23 cellular contexts compared by ENCODE assay signal in genomic region chr16:56977823-56978430, GRCh38. TPM values are rescaled to one million over a fixed set of nuclear protein-coding genes. Genes with fewer than 3 reads are reported as not detected.
"Had no signal": no experiment of that assay in that cellular context is flagged by ENCODE, and none has a peak within 500 bp of the region (broad histone marks: within the 10 kb centered on the region; RNA-seq: fewer than 3 reads in every experiment).

No MANE protein-coding gene starts in this region.

- H3K36me3 ChIP-seq: brain microvascular endothelial cell, left ventricle myocardium inferior, right atrium auricular region, upper lobe of left lung had no signal

- H3K4me3 ChIP-seq: esophagus squamous epithelium, left ventricle myocardium inferior, mucosa of descending colon, right atrium auricular region, skin epidermis, upper lobe of left lung had no signal

- H3K27ac ChIP-seq: brain microvascular endothelial cell, esophagus squamous epithelium, left ventricle myocardium inferior, right atrium auricular region, skin epidermis, upper lobe of left lung had no signal

- H3K4me1 ChIP-seq: esophagus squamous epithelium, left ventricle myocardium inferior, right atrium auricular region, upper lobe of left lung had no signal

- DNase-seq: activated CD4-positive, alpha-beta T cell treated with anti-CD3 and anti-CD28 coated beads, Interleukin-2, amount 10 ng/mL, durations not matched to agents 7 days and 5 days; activated CD4-positive, CD25-positive, alpha-beta regulatory T cell; activated CD8-positive, alpha-beta memory T cell treated with anti-CD3 and anti-CD28 coated beads for 24 hours; activated gamma-delta T cell treated with Interleukin-2 at 50 U/mL for 16 hours; brain microvascular endothelial cell; cortex of kidney; effector CD4-positive, alpha-beta T cell; esophagus squamous epithelium; hippocampal formation; kidney; left ventricle myocardium inferior; mucosa of descending colon; naive thymus-derived CD4-positive, alpha-beta T cell; occipital lobe; stimulated activated CD4-positive, alpha-beta T cell treated with anti-CD3 and anti-CD28 coated beads, Interleukin-15, amount 100 ng/mL, for 24 hours; stimulated activated CD4-positive, alpha-beta T cell treated with anti-CD3 and anti-CD28 coated beads, Interleukin-4, amount 100 ng/mL, for 24 hours; stimulated activated naive CD8-positive, alpha-beta T cell treated with anti-CD3 and anti-CD28 coated beads, Interleukin-15, Interleukin-2, amounts not matched to agents 100 U/mL and 50 U/mL, for 24 hours; upper lobe of left lung had no signal

- H3K4me3 Mint-ChIP-seq: activated CD4-positive, alpha-beta T cell treated with anti-CD3 and anti-CD28 coated beads, Interleukin-2, amount 10 ng/mL, durations not matched to agents 7 days and 5 days; T-helper 2 cell treated with Interferon-gamma antibody and Interleukin-4, amounts not matched to agents 5 μg/mL and 100 μg/mL, for 36 hours had no signal

- H3K27me3 Mint-ChIP-seq: activated CD4-positive, alpha-beta T cell treated with anti-CD3 and anti-CD28 coated beads, Interleukin-2, amount 10 ng/mL, durations not matched to agents 7 days and 5 days; naive thymus-derived CD4-positive, alpha-beta T cell had no signal

- H3K27ac Mint-ChIP-seq: activated CD4-positive, alpha-beta T cell treated with anti-CD3 and anti-CD28 coated beads, Interleukin-2, amount 10 ng/mL, durations not matched to agents 7 days and 5 days; progenitor cell of endocrine pancreas; T-helper 2 cell treated with Interferon-gamma antibody and Interleukin-4, amounts not matched to agents 5 μg/mL and 100 μg/mL, for 36 hours had no signal

- H3K9me3 Mint-ChIP-seq: activated CD4-positive, alpha-beta T cell treated with anti-CD3 and anti-CD28 coated beads, Interleukin-2, amount 10 ng/mL, durations not matched to agents 7 days and 5 days; T-helper 2 cell treated with Interferon-gamma antibody and Interleukin-4, amounts not matched to agents 5 μg/mL and 100 μg/mL, for 36 hours had no signal

- ATAC-seq: mucosa of descending colon; naive thymus-derived CD4-positive, alpha-beta T cell; stimulated activated naive CD8-positive, alpha-beta T cell treated with anti-CD3 and anti-CD28 coated beads, Interleukin-15, Interleukin-2, amounts not matched to agents 100 U/mL and 50 U/mL, for 24 hours had no signal

- H3K27me3 ChIP-seq: brain microvascular endothelial cell, right atrium auricular region, upper lobe of left lung had no signal

- H3K9me3 ChIP-seq: esophagus squamous epithelium, left ventricle myocardium inferior, mucosa of descending colon, right atrium auricular region, upper lobe of left lung had no signal

RNA-seq across cellular contexts. Expression of gene NLRC5, which starts 11.4 kb away (rescaled TPM):
- total RNA-seq: progenitor cell of endocrine pancreas had no signal

RNA-seq across cellular contexts. Expression of gene CETP, which starts 16.2 kb away (rescaled TPM):
- total RNA-seq: activated CD4-positive, alpha-beta T cell treated with anti-CD3 and anti-CD28 coated beads, Interleukin-2, amount 10 ng/mL, durations not matched to agents 7 days and 5 days; fibroblast of villous mesenchyme; naive thymus-derived CD4-positive, alpha-beta T cell; progenitor cell of endocrine pancreas; right atrium auricular region had no signal
